ENCODE assay signal across 8 cellular contexts in genomic region chr20:9617940-9618339, GRCh38.
DNase-seq lines count a peak whose midpoint lies in the region; ATAC-seq and TF ChIP-seq lines count a peak whose summit lies in the region.

No MANE protein-coding gene starts in this region.

- intact Hi-C loops in gastrocnemius medialis (cut with DNase I; ENCODE audit: low total_unique reads) = loop anchor here (5.0 to 10.0 kb wide), 2 partner anchors 809 to 1927 kb away; no protein-coding TSS in a partner anchor

- peak; percentile 50 for DNase-seq in ELR (ENCODE audit: low read depth)
- peak; percentile 31 for DNase-seq in NCI-H1105 (lab: John Stamatoyannopoulos, UW)
- DNase-seq in SHP77 treated with DMSO at 0.1 percent for 48 hours (lab: John Stamatoyannopoulos, UW) = peak; percentile 81
- peak; percentile 28 for DNase-seq in hepatic stellate cell (ENCODE audit: low spot score)
- DNase-seq in gastrocnemius medialis = no peak
- no peak for DNase-seq in NCI-H226

- in situ Hi-C loops in gastrocnemius medialis (cut with MboI; ENCODE audit: low sequenced_read_pairs in 4 of 4) = loop anchor here (10.0 to 25.0 kb wide), 4 partner anchors 294 to 1919 kb away; no protein-coding TSS in a partner anchor

- H3K36me3 ChIP-seq in gastrocnemius medialis (no peaks in the 10 kb centered on the region), gastroesophageal sphincter (no peaks in the 10 kb centered on the region)

- H3K4me3 ChIP-seq in gastrocnemius medialis = no peak overlapping the region
- no peak overlapping the region for H3K4me3 ChIP-seq in gastroesophageal sphincter

- H3K9me3 ChIP-seq in gastrocnemius medialis = no peaks in the 10 kb centered on the region
- no peaks in the 10 kb centered on the region for H3K9me3 ChIP-seq in gastroesophageal sphincter

- TF ChIP-seq CTCF in gastrocnemius medialis (IDR thresholded peaks at IDR 0.05 in 4 of 5, conservative IDR thresholded peaks at IDR 0.05 in 1 of 5) (no peak), gastroesophageal sphincter (IDR thresholded peaks at IDR 0.05) (peak in 1 of 4 experiments; percentile 33)

- ATAC-seq in gastrocnemius medialis (no peak), gastroesophageal sphincter (no peak), GM21786 (IDR thresholded peaks at IDR 0.05; ENCODE audit: unreplicated experiment) (no peak)

- H3K4me1 ChIP-seq in gastrocnemius medialis (no peaks in the 10 kb centered on the region), gastroesophageal sphincter (no peaks in the 10 kb centered on the region)

- TF ChIP-seq EP300 in gastroesophageal sphincter (IDR thresholded peaks at IDR 0.05) = no peak

- no peak for TF ChIP-seq POLR2A in gastrocnemius medialis (IDR thresholded peaks at IDR 0.05)
- no peak for TF ChIP-seq POLR2A in gastroesophageal sphincter (IDR thresholded peaks at IDR 0.05)

- 42 to 46% methylated on average over 5 of the region's 5 CpGs for WGBS in gastroesophageal sphincter (ENCODE audit: low coverage in 1 of 2), 2 donors

- H3K27me3 ChIP-seq in gastrocnemius medialis (no peaks in the 10 kb centered on the region), gastroesophageal sphincter (peaks cover 5% of the 10 kb centered on the region)

- no peak overlapping the region for H3K27ac ChIP-seq in gastrocnemius medialis
- no peak overlapping the region for H3K27ac ChIP-seq in gastroesophageal sphincter

Comparison
In these comparisons a context has a peak if more than half of its experiments do, and no peak if none do; other contexts are left out.
1. DNase-seq: peak in ELR (single experiment), NCI-H1105 (single experiment), SHP77 treated with DMSO at 0.1 percent for 48 hours (single experiment) and hepatic stellate cell (single experiment); none in gastrocnemius medialis (0 of 2) and NCI-H226 (single experiment).